In genomic region chr16:81997738-81998137, GRCh38 we compare ENCODE assay signal across 11 cellular contexts. TPM values are rescaled to one million over a fixed set of nuclear protein-coding genes. Genes with fewer than 3 reads are reported as not detected.
A peak's percentile ranks its signal among the peaks of the same experiment; 100 is the strongest.
DNase-seq lines count a peak whose midpoint lies in the region; ATAC-seq and TF ChIP-seq lines count a peak whose summit lies in the region.
"Had no signal": no experiment of that assay in that cellular context is flagged by ENCODE, and none has a peak within 500 bp of the region (broad histone marks: within the 10 kb centered on the region; RNA-seq: fewer than 3 reads in every experiment).

No MANE protein-coding gene starts in this region.

- H3K27ac ChIP-seq in ACC112 (ENCODE audit: low read depth, low read length) (peak overlapping the region; percentile 84), IMR-90 (ENCODE audit: insufficient read depth, low read length) (no peak overlapping the region)
- H3K27ac ChIP-seq: psoas muscle had no signal

- H3K9me1 ChIP-seq in IMR-90 (ENCODE audit: insufficient read depth, low read length) = no peaks in the 10 kb centered on the region; the same call in 1 of the 2 replicates

- H3K4me3 ChIP-seq in ACC112 (ENCODE audit: low read depth, low read length) = peak overlapping the region; percentile 50; the same call in 1 of the 2 replicates
- no peak overlapping the region for H3K4me3 ChIP-seq in IMR-90 (ENCODE audit: insufficient read depth, low read depth, low read length)
- no peak overlapping the region for H3K4me3 ChIP-seq in choroid plexus epithelial cell (ENCODE audit: low read depth, low read length)
- H3K4me3 ChIP-seq: psoas muscle had no signal

- H3K9me3 Mint-ChIP-seq in mesothelial cell of epicardium (no peaks in the 10 kb centered on the region), type B pancreatic cell (no peaks in the 10 kb centered on the region)

- peak; percentile 82 for ATAC-seq in IMR-90 (ENCODE audit: low read depth)
- ATAC-seq: psoas muscle had no signal

- H3K9me3 ChIP-seq in IMR-90 (ENCODE audit: control insufficient read depth, insufficient read depth, low read length) = no peaks in the 10 kb centered on the region
- H3K9me3 ChIP-seq: psoas muscle had no signal

- peak overlapping the region; percentile 73; the same call in 1 of the 2 replicates for H3K18ac ChIP-seq in IMR-90 (ENCODE audit: low read depth, low read length)

- no peak overlapping the region for H3K23ac ChIP-seq in IMR-90 (ENCODE audit: low read depth, low read length)

- H2BK15ac ChIP-seq in IMR-90 (ENCODE audit: low read depth, low read length) = peak overlapping the region; percentile 85; the same call in 2 of the 3 replicates

- intact Hi-C loops in IMR-90 (cut with micrococcal nuclease) = no loop called here

- no TSS peak for BruUV-seq in IMR-90 (replicated peaks; lab: Mats Ljungman, UMichigan)

- no peak overlapping the region for H2BK5ac ChIP-seq in IMR-90 (ENCODE audit: low read depth, low read length, poor library complexity, severe bottlenecking)

- no peak overlapping the region for H3K4me3 Mint-ChIP-seq in mesothelial cell of epicardium
- no peak overlapping the region for H3K4me3 Mint-ChIP-seq in type B pancreatic cell

- no peak overlapping the region for H2AK5ac ChIP-seq in IMR-90 (ENCODE audit: low read depth, low read length)

- H3K4me1 Mint-ChIP-seq in mesothelial cell of epicardium = peaks cover 26% of the 10 kb centered on the region
- H3K4me1 Mint-ChIP-seq in type B pancreatic cell (ENCODE audit: unreplicated experiment) = no peaks in the 10 kb centered on the region

- H3K27me3 Mint-ChIP-seq in mesothelial cell of epicardium (ENCODE audit: low read depth) (no peaks in the 10 kb centered on the region), type B pancreatic cell (no peaks in the 10 kb centered on the region)

- no peak overlapping the region for H3K14ac ChIP-seq in IMR-90 (replicated peaks; ENCODE audit: low read depth, low read length)

- H3K36me3 ChIP-seq in ACC112 (ENCODE audit: insufficient read depth, low read length) (no peaks in the 10 kb centered on the region), IMR-90 (ENCODE audit: control insufficient read depth, insufficient read depth, low read length) (no peaks in the 10 kb centered on the region)

- POLR2A ChIA-PET in IMR-90 (lab: Charles Lee; ENCODE audit: unreplicated experiment) = no interaction called here

- H3K4me1 ChIP-seq in ACC112 (ENCODE audit: control insufficient read depth, insufficient read depth, low read length, unreplicated experiment) (peaks cover 26% of the 10 kb centered on the region), IMR-90 (ENCODE audit: control insufficient read depth, insufficient read depth, low read length) (peaks cover 7% of the 10 kb centered on the region)

- H2BK20ac ChIP-seq in IMR-90 (ENCODE audit: low read depth, low read length) = no peak overlapping the region

- TF ChIP-seq RAD21 in IMR-90 (IDR thresholded peaks at IDR 0.05; ENCODE audit: low read length) = no peak

- H2AK9ac ChIP-seq in IMR-90 (replicated peaks; ENCODE audit: low read depth, low read length, poor library complexity) = no peak overlapping the region

- H3K4me2 ChIP-seq in IMR-90 (ENCODE audit: low read depth, low read length) = peak overlapping the region; percentile 70; the same call in 1 of the 2 replicates

- H3K27me3 ChIP-seq in ACC112 (ENCODE audit: insufficient read depth, low read length) (peaks cover 5% of the 10 kb centered on the region; the same call in 1 of the 2 replicates), IMR-90 (ENCODE audit: control insufficient read depth, insufficient read depth, low read length) (no peaks in the 10 kb centered on the region)

- peak overlapping the region; percentile 64; the same call in 1 of the 2 replicates for H2BK120ac ChIP-seq in IMR-90 (ENCODE audit: low read depth, low read length)

- H4K20me1 ChIP-seq in IMR-90 (ENCODE audit: insufficient read depth, low read length) = 0 out of 2 replicates have a peak, but pooled peaks cover 3% of the 10 kb centered on the region

- no peak overlapping the region for H3K4ac ChIP-seq in IMR-90 (ENCODE audit: low read depth, low read length)

- H3K36me3 Mint-ChIP-seq in mesothelial cell of epicardium (no peaks in the 10 kb centered on the region), type B pancreatic cell (no peaks in the 10 kb centered on the region)

- H2AFZ ChIP-seq in ACC112 (ENCODE audit: low read length, unreplicated experiment) (no peak overlapping the region), IMR-90 (replicated peaks; ENCODE audit: low read length, poor library complexity) (no peak overlapping the region)

- H4K5ac ChIP-seq in IMR-90 (ENCODE audit: low read depth, low read length) = no peak overlapping the region

- no peak for TF ChIP-seq CTCF in IMR-90 (conservative IDR thresholded peaks at IDR 0.05; ENCODE audit: low read depth, low read length)
- TF ChIP-seq CTCF in choroid plexus epithelial cell (conservative IDR thresholded peaks at IDR 0.05; ENCODE audit: low read depth, low read length) = no peak
- TF ChIP-seq CTCF in mesothelial cell of epicardium (IDR thresholded peaks at IDR 0.05; ENCODE audit: unreplicated experiment) = no peak
- no peak for TF ChIP-seq CTCF in type B pancreatic cell (conservative IDR thresholded peaks at IDR 0.05)

- peak overlapping the region in 1 of 2 experiments; percentile 13; a peak in 1 of 4 replicates for H4K8ac ChIP-seq in IMR-90 (ENCODE audit: low read depth in 2 of 2, low read length in 2 of 2)

- in situ Hi-C loops in IMR-90 (cut with MboI; ENCODE audit: low sequenced_read_pairs) = no loop called here

- no peak overlapping the region for H3K56ac ChIP-seq in IMR-90 (ENCODE audit: extremely low read depth, insufficient read depth, low read length)

- no peak overlapping the region for H3K9ac ChIP-seq in IMR-90 (ENCODE audit: low read depth, low read length)

- no CpG with 5 or more reads among the region's 2 CpGs for WGBS in IMR-90 (ENCODE audit: extremely low coverage in 2 of 2, insufficient read length in 1 of 2), 2 experiments

- H3K79me2 ChIP-seq in ACC112 (ENCODE audit: control insufficient read depth, insufficient read depth, low read length, unreplicated experiment) = no peaks in the 10 kb centered on the region

- DNase-seq in IMR-90 (peak; percentile 81), choroid plexus epithelial cell (ENCODE audit: low read depth) (peak; percentile 84), mesothelial cell of epicardium (ENCODE audit: low spot score in 2 of 2, unreplicated experiment in 2 of 2) (no peak), SKM-1 treated with dmso at 0.1 percent for 144 hours (lab: John Stamatoyannopoulos, UW; ENCODE audit: unreplicated experiment) (no peak), type B pancreatic cell (ENCODE audit: extremely low spot score, unreplicated experiment) (no peak), NCI-H774 (lab: John Stamatoyannopoulos, UW) (no peak), middle frontal gyrus (ENCODE audit: extremely low spot score, low spot score) (no peak)
- DNase-seq: caudate nucleus, NCI-H187 treated with DMSO at 0.1 percent for 48 hours, psoas muscle had no signal

- H4K91ac ChIP-seq in IMR-90 (ENCODE audit: insufficient read depth, low read depth, low read length) = no peak overlapping the region

- CTCF ChIA-PET in IMR-90 (lab: Yijun Ruan, JAX) = interaction anchor here (1.1 to 1.5 kb wide), 3 partner anchors 17 to 232 kb away, joined by 3 to 7 read pairs (median 4); no protein-coding TSS in a partner anchor

- H3K27ac Mint-ChIP-seq in mesothelial cell of epicardium = peak overlapping the region; percentile 83
- H3K27ac Mint-ChIP-seq in type B pancreatic cell = no peak overlapping the region

- dilution Hi-C loops in IMR-90 (cut with HindIII; ENCODE audit: low sequenced_read_pairs, unreplicated experiment) = no loop called here

- TF ChIP-seq POLR2A in IMR-90 (IDR thresholded peaks at IDR 0.05; ENCODE audit: low read depth, low read length) = no peak

- no peaks in the 10 kb centered on the region for H3K79me1 ChIP-seq in IMR-90 (ENCODE audit: low read depth in 1 of 2, low read length in 2 of 2)

TF ChIP-seq in IMR-90, 13 proteins besides CTCF, POLR2A, EP300 and RAD21:
- peak; percentile 16; the same call in 1 of the 2 replicates for TF ChIP-seq CEBPB (IDR thresholded peaks at IDR 0.05; ENCODE audit: low read depth, low read length)
- TF ChIP-seq FOS (IDR thresholded peaks at IDR 0.05; ENCODE audit: low read depth, low read length) = 0 out of 2 replicates have a peak, but pooled peaks have one; percentile 20
- TF ChIP-seq CHD1 (IDR thresholded peaks at IDR 0.05; ENCODE audit: low read depth, low read length) = no peak

RNA-seq across cellular contexts. Expression of gene SDR42E1, which starts 13.5 kb away (rescaled TPM):
- total RNA-seq in IMR-90 (2012; rRNA removed) = 0.28 and 0.72 TPM in 2 replicates
- 0.32 and 0.44 TPM in 2 replicates for polyA plus RNA-seq in IMR-90 (2012; rRNA removed)
- polyA plus RNA-seq in IMR-90 (2012; cell fraction: cytosol; rRNA removed) = 0.02 and 0.13 TPM in 2 replicates
- polyA plus RNA-seq in IMR-90 (2012; cell fraction: nucleus; rRNA removed; ENCODE audit: low replicate concordance) = 0.11 and 0.24 TPM in 2 replicates
- 0.13 to 0.35 TPM (median 0.23 TPM) in 3 replicates for total RNA-seq in mesothelial cell of epicardium
- total RNA-seq in type B pancreatic cell (ENCODE audit: low replicate concordance) = 0.02 TPM in 1 of 2 replicates, not detected in the other

RNA-seq across cellular contexts. Expression of gene HSD17B2, which starts 37.3 kb away (rescaled TPM):
- total RNA-seq in IMR-90 (2012; rRNA removed) (0.18 and 0.28 TPM in 2 replicates), mesothelial cell of epicardium (2.7 to 3.1 TPM (median 2.7 TPM) in 3 replicates), type B pancreatic cell (ENCODE audit: low replicate concordance) (6.8 and 17.8 TPM in 2 replicates)
- 0.12 TPM in 1 of 2 replicates, not detected in the other for polyA plus RNA-seq in IMR-90 (2012; rRNA removed)
- 0.08 and 0.13 TPM in 2 replicates for polyA plus RNA-seq in IMR-90 (2012; cell fraction: cytosol; rRNA removed)
- polyA plus RNA-seq in IMR-90 (2012; cell fraction: nucleus; rRNA removed; ENCODE audit: low replicate concordance) = 0.09 and 0.11 TPM in 2 replicates
- total RNA-seq: psoas muscle had no signal

Comparison
In these comparisons a context has a peak if more than half of its experiments do, and no peak if none do; other contexts are left out.
1. DNase-seq: peak in IMR-90 (single experiment) and choroid plexus epithelial cell (single experiment); none in mesothelial cell of epicardium (0 of 2), SKM-1 treated with dmso at 0.1 percent for 144 hours (single experiment), type B pancreatic cell (single experiment), NCI-H774 (single experiment) and middle frontal gyrus (single experiment).